21 cellular contexts compared by ENCODE assay signal in genomic region chr1:239802275-239802674, GRCh38.
DNase-seq lines count a peak whose midpoint lies in the region; ATAC-seq and TF ChIP-seq lines count a peak whose summit lies in the region.
"Had no signal": no experiment of that assay in that cellular context is flagged by ENCODE, and none has a peak within 500 bp of the region (broad histone marks: within the 10 kb centered on the region; RNA-seq: fewer than 3 reads in every experiment).

No MANE protein-coding gene starts in this region.

- no peaks in the 10 kb centered on the region for H3K36me3 ChIP-seq in CD4-positive, CD25-positive, alpha-beta regulatory T cell (ENCODE audit: control insufficient read depth, insufficient read depth, low read length)
- H3K36me3 ChIP-seq in DND-41 (ENCODE audit: insufficient read depth, low read length) (no peaks in the 10 kb centered on the region), SK-N-SH (replicated peaks in 1 of 2; ENCODE audit: control insufficient read depth in 1 of 2, insufficient read depth in 2 of 2, low read length in 1 of 2) (no peaks in the 10 kb centered on the region), lower lobe of right lung (no peaks in the 10 kb centered on the region)
- H3K36me3 ChIP-seq in naive thymus-derived CD4-positive, alpha-beta T cell (ENCODE audit: control insufficient read depth in 2 of 3, insufficient read depth in 3 of 3, low read length in 3 of 3) = no peaks in the 10 kb centered on the region
- H3K36me3 ChIP-seq: BLaER1, Peyer's patch had no signal

- H3K4me3 ChIP-seq in CD4-positive, CD25-positive, alpha-beta regulatory T cell (ENCODE audit: low read depth, low read length) = no peak overlapping the region
- H3K4me3 ChIP-seq in DND-41 (ENCODE audit: low read depth in 1 of 2, low read length in 2 of 2) (no peak overlapping the region), SK-N-SH (ENCODE audit: low read depth in 2 of 2, low read length in 1 of 2) (no peak overlapping the region), lower lobe of right lung (no peak overlapping the region)
- no peak overlapping the region for H3K4me3 ChIP-seq in naive thymus-derived CD4-positive, alpha-beta T cell (ENCODE audit: low read length)
- H3K4me3 ChIP-seq: BLaER1, Peyer's patch, SK-N-MC had no signal

- H3K9me3 Mint-ChIP-seq in CD4-positive, CD25-positive, alpha-beta regulatory T cell = no peaks in the 10 kb centered on the region
- H3K9me3 Mint-ChIP-seq in naive thymus-derived CD4-positive, alpha-beta T cell = no peaks in the 10 kb centered on the region
- H3K9me3 Mint-ChIP-seq in type B pancreatic cell = peaks cover 3% of the 10 kb centered on the region
- no peaks in the 10 kb centered on the region for H3K9me3 Mint-ChIP-seq in natural killer cell
- H3K9me3 Mint-ChIP-seq: CD8-positive, alpha-beta memory T cell had no signal

- H3K4me2 ChIP-seq in DND-41 (ENCODE audit: insufficient read depth, low read length) (no peak overlapping the region), SK-N-SH (no peak overlapping the region)
- H3K4me2 ChIP-seq: BLaER1 had no signal

- H3F3A ChIP-seq in SK-N-SH (replicated peaks; ENCODE audit: insufficient read depth) = no peaks in the 10 kb centered on the region

- no peaks in the 10 kb centered on the region for H4K20me1 ChIP-seq in DND-41 (ENCODE audit: insufficient read depth, low read length)
- no peaks in the 10 kb centered on the region for H4K20me1 ChIP-seq in SK-N-SH (ENCODE audit: insufficient read depth)
- H4K20me1 ChIP-seq: BLaER1 had no signal

- CTCF ChIA-PET in SK-N-SH (lab: Yijun Ruan, JAX) = interaction anchor here (0.8 to 1.1 kb wide), 3 partner anchors 10 to 20 kb away, joined by 3 to 4 read pairs (median 3); no protein-coding TSS in a partner anchor
- CTCF ChIA-PET in naive thymus-derived CD4-positive, alpha-beta T cell (lab: Charles Lee) = interaction anchor here (0.9 to 2.9 kb wide), 9 partner anchors 9 to 397 kb away, joined by 3 to 20 read pairs (median 4); no protein-coding TSS in a partner anchor

- H2AFZ ChIP-seq in DND-41 (ENCODE audit: low read depth, low read length) = no peak overlapping the region
- no peak overlapping the region for H2AFZ ChIP-seq in SK-N-SH (ENCODE audit: low read depth)

- 49% methylated on average over 3 of the region's 3 CpGs for WGBS in SK-N-SH (ENCODE audit: low lambda C conversion rate)

- intact Hi-C loops in naive thymus-derived CD4-positive, alpha-beta T cell (cut with micrococcal nuclease) = loop anchor here in 1 of 2 donors (1.0 to 2.0 kb wide), 5 partner anchors 83 to 494 kb away; no protein-coding TSS in a partner anchor
- intact Hi-C loops in lower lobe of right lung (cut with DNase I) (no loop called here), natural killer cell (cut with micrococcal nuclease) (no loop called here)

- H3K36me3 Mint-ChIP-seq in CD4-positive, CD25-positive, alpha-beta regulatory T cell = no peaks in the 10 kb centered on the region
- no peaks in the 10 kb centered on the region for H3K36me3 Mint-ChIP-seq in naive thymus-derived CD4-positive, alpha-beta T cell
- H3K36me3 Mint-ChIP-seq in type B pancreatic cell = no peaks in the 10 kb centered on the region
- H3K36me3 Mint-ChIP-seq in natural killer cell = no peaks in the 10 kb centered on the region

- no peaks in the 10 kb centered on the region for H3K27me3 ChIP-seq in CD4-positive, CD25-positive, alpha-beta regulatory T cell (ENCODE audit: control insufficient read depth, insufficient read depth, low read length)
- H3K27me3 ChIP-seq in DND-41 (ENCODE audit: insufficient read depth, low read length, poor library complexity) (no peaks in the 10 kb centered on the region), SK-N-SH (ENCODE audit: insufficient read depth) (no peaks in the 10 kb centered on the region), lower lobe of right lung (ENCODE audit: low read depth) (no peaks in the 10 kb centered on the region)
- H3K27me3 ChIP-seq in naive thymus-derived CD4-positive, alpha-beta T cell (ENCODE audit: control insufficient read depth in 2 of 2, insufficient read depth in 2 of 2, low read length in 2 of 2) = no peaks in the 10 kb centered on the region
- H3K27me3 ChIP-seq: BLaER1, Peyer's patch had no signal

- TF ChIP-seq RAD21 in SK-N-SH (IDR thresholded peaks at IDR 0.05; ENCODE audit: low read length) = peak; percentile 49

- peaks cover 0 to 3% (median 0%) of the 10 kb centered on the region in 4 donors for H3K4me1 Mint-ChIP-seq in CD4-positive, CD25-positive, alpha-beta regulatory T cell
- peaks cover 2 to 21% (median 11%) of the 10 kb centered on the region in 7 donors for H3K4me1 Mint-ChIP-seq in naive thymus-derived CD4-positive, alpha-beta T cell
- peaks cover 8% of the 10 kb centered on the region for H3K4me1 Mint-ChIP-seq in type B pancreatic cell (ENCODE audit: unreplicated experiment)
- H3K4me1 Mint-ChIP-seq in natural killer cell = peaks cover 0 to 6% of the 10 kb centered on the region in 2 donors

- H3K4me3 Mint-ChIP-seq in CD4-positive, CD25-positive, alpha-beta regulatory T cell = no peak overlapping the region
- no peak overlapping the region for H3K4me3 Mint-ChIP-seq in naive thymus-derived CD4-positive, alpha-beta T cell
- H3K4me3 Mint-ChIP-seq in type B pancreatic cell (no peak overlapping the region), natural killer cell (no peak overlapping the region)
- H3K4me3 Mint-ChIP-seq: CD8-positive, alpha-beta memory T cell; T-helper 17 cell had no signal

- TF ChIP-seq EP300 in SK-N-SH (IDR thresholded peaks at IDR 0.05; ENCODE audit: borderline replicate concordance in 1 of 2, low read depth in 1 of 2, low read length in 1 of 2) = no peak

- H3K4me1 ChIP-seq in CD4-positive, CD25-positive, alpha-beta regulatory T cell (ENCODE audit: control insufficient read depth, insufficient read depth, low read length, poor library complexity, severe bottlenecking) = no peaks in the 10 kb centered on the region
- no peaks in the 10 kb centered on the region for H3K4me1 ChIP-seq in DND-41 (ENCODE audit: insufficient read depth, low read length)
- peaks cover 0 to 40% of the 10 kb centered on the region in 2 experiments; a peak in 2 of 4 replicates for H3K4me1 ChIP-seq in SK-N-SH (ENCODE audit: control insufficient read depth in 1 of 2, insufficient read depth in 2 of 2, low read depth in 1 of 2, low read length in 1 of 2)
- H3K4me1 ChIP-seq in naive thymus-derived CD4-positive, alpha-beta T cell (ENCODE audit: control insufficient read depth in 2 of 2, insufficient read depth in 2 of 2, low read length in 2 of 2) = no peaks in the 10 kb centered on the region
- peaks cover 5% of the 10 kb centered on the region for H3K4me1 ChIP-seq in lower lobe of right lung
- H3K4me1 ChIP-seq: Peyer's patch had no signal

- in situ Hi-C loops in GM13976 (cut with MboI; ENCODE audit: low sequenced_read_pairs, unreplicated experiment) = no loop called here

- DNase-seq in CD4-positive, CD25-positive, alpha-beta regulatory T cell = peak in 2 of 3 donors; percentile 7 to 8
- DNase-seq in DND-41 (no peak), SK-N-SH (no peak), GM13976 (ENCODE audit: low spot score) (no peak), lower lobe of right lung (no peak), type B pancreatic cell (ENCODE audit: extremely low spot score, unreplicated experiment) (no peak), natural killer cell (no peak)
- DNase-seq in naive thymus-derived CD4-positive, alpha-beta T cell = peak in 6 of 9 donors; percentile 4 to 52 (median 43)
- DNase-seq: DMS79 treated with DMSO at 0.1 percent for 48 hours, Karpas-422, NCI-H1092 treated with DMSO at 0.1 percent for 48 hours, NCI-H146, NCI-H2029, NCI-H446, NCI-H526, Peyer's patch, SHP77 treated with DMSO at 0.1 percent for 48 hours, T-helper 17 cell had no signal

- POLR2A ChIA-PET in SK-N-SH (lab: Yijun Ruan, JAX) = no interaction called here
- POLR2A ChIA-PET in naive thymus-derived CD4-positive, alpha-beta T cell (lab: Charles Lee) = no interaction called here

- H3K9me2 ChIP-seq in SK-N-SH = no peaks in the 10 kb centered on the region

- no peak overlapping the region for H3K9ac ChIP-seq in DND-41 (ENCODE audit: low read depth, low read length)
- H3K9ac ChIP-seq in SK-N-SH = no peak overlapping the region
- H3K9ac ChIP-seq: BLaER1 had no signal

- TF ChIP-seq CTCF in DND-41 (IDR thresholded peaks at IDR 0.05; ENCODE audit: borderline replicate concordance, extremely low read depth, low read length, poor library complexity, severe bottlenecking) = peak; percentile 30
- 0 out of 2 replicates have a peak, but pooled peaks have one; percentile 11 for TF ChIP-seq CTCF in SK-N-SH (IDR thresholded peaks at IDR 0.05)
- TF ChIP-seq CTCF in GM13976 (IDR thresholded peaks at IDR 0.05; ENCODE audit: borderline replicate concordance, control extremely low read depth, extremely low read depth, insufficient read depth, missing control alignments) = no peak
- no peak for TF ChIP-seq CTCF in lower lobe of right lung (IDR thresholded peaks at IDR 0.05)
- no peak for TF ChIP-seq CTCF in type B pancreatic cell (conservative IDR thresholded peaks at IDR 0.05)
- no peak for TF ChIP-seq CTCF in natural killer cell (IDR thresholded peaks at IDR 0.05)

- no peak for ATAC-seq in CD4-positive, CD25-positive, alpha-beta regulatory T cell (ENCODE audit: low read depth in 2 of 2)
- ATAC-seq in DND-41 (ENCODE audit: insufficient read depth, low read depth) (no peak), lower lobe of right lung (no peak), natural killer cell (no peak)
- ATAC-seq in naive thymus-derived CD4-positive, alpha-beta T cell = peak; percentile 53
- ATAC-seq: T-helper 17 cell had no signal

- H3K9me3 ChIP-seq in CD4-positive, CD25-positive, alpha-beta regulatory T cell (ENCODE audit: control insufficient read depth in 2 of 2, low read length in 2 of 2) = no peaks in the 10 kb centered on the region
- H3K9me3 ChIP-seq in DND-41 (ENCODE audit: insufficient read depth, low read length, severe bottlenecking) (no peaks in the 10 kb centered on the region), SK-N-SH (no peaks in the 10 kb centered on the region), lower lobe of right lung (no peaks in the 10 kb centered on the region)
- H3K9me3 ChIP-seq in naive thymus-derived CD4-positive, alpha-beta T cell (ENCODE audit: control insufficient read depth in 2 of 3, low read length in 3 of 3) = no peaks in the 10 kb centered on the region
- H3K9me3 ChIP-seq: BLaER1, Peyer's patch had no signal

- H3K27ac Mint-ChIP-seq in CD4-positive, CD25-positive, alpha-beta regulatory T cell = no peak overlapping the region
- H3K27ac Mint-ChIP-seq in naive thymus-derived CD4-positive, alpha-beta T cell = peak overlapping the region in 2 of 9 donors; percentile 56 to 66
- H3K27ac Mint-ChIP-seq in type B pancreatic cell = no peak overlapping the region
- H3K27ac Mint-ChIP-seq in natural killer cell = no peak overlapping the region
- H3K27ac Mint-ChIP-seq: CD8-positive, alpha-beta memory T cell; T-helper 17 cell had no signal

- no peaks in the 10 kb centered on the region for H3K79me2 ChIP-seq in DND-41 (ENCODE audit: insufficient read depth, low read length)
- no peaks in the 10 kb centered on the region for H3K79me2 ChIP-seq in SK-N-SH (ENCODE audit: insufficient read depth)

- H3K27me3 Mint-ChIP-seq in CD4-positive, CD25-positive, alpha-beta regulatory T cell = peaks cover 12% of the 10 kb centered on the region
- H3K27me3 Mint-ChIP-seq in naive thymus-derived CD4-positive, alpha-beta T cell = no peaks in the 10 kb centered on the region
- H3K27me3 Mint-ChIP-seq in type B pancreatic cell (peaks cover 31% of the 10 kb centered on the region), natural killer cell (ENCODE audit: low read depth in 2 of 2) (peaks cover 0 to 5% of the 10 kb centered on the region in 2 donors)

- H3K27ac ChIP-seq in CD4-positive, CD25-positive, alpha-beta regulatory T cell (ENCODE audit: insufficient read depth, low read length, poor library complexity, severe bottlenecking) = no peak overlapping the region
- H3K27ac ChIP-seq in DND-41 (ENCODE audit: low read length) = no peak overlapping the region
- H3K27ac ChIP-seq in SK-N-SH (ENCODE audit: low read depth in 2 of 2, low read length in 1 of 2) = peak overlapping the region in 1 of 2 experiments; percentile 36; a peak in 2 of 4 replicates
- H3K27ac ChIP-seq in naive thymus-derived CD4-positive, alpha-beta T cell (ENCODE audit: low read depth, low read length) = no peak overlapping the region
- no peak overlapping the region for H3K27ac ChIP-seq in lower lobe of right lung
- H3K27ac ChIP-seq: BLaER1, Peyer's patch, SK-N-MC had no signal

Comparison
In these comparisons a context has a peak if more than half of its experiments do, and no peak if none do; other contexts are left out.
1. DNase-seq: peak in CD4-positive, CD25-positive, alpha-beta regulatory T cell (2 of 3) and naive thymus-derived CD4-positive, alpha-beta T cell (6 of 9); none in DND-41 (single experiment), SK-N-SH (single experiment), GM13976 (single experiment), lower lobe of right lung (single experiment), type B pancreatic cell (single experiment) and natural killer cell (single experiment).
2. CTCF ChIP-seq: peak in DND-41 (single experiment) and SK-N-SH (single experiment); none in GM13976 (single experiment), lower lobe of right lung (single experiment), type B pancreatic cell (single experiment) and natural killer cell (single experiment).